Comparison of ENCODE assay signal across 1 cellular context in the genomic region with DNA sequence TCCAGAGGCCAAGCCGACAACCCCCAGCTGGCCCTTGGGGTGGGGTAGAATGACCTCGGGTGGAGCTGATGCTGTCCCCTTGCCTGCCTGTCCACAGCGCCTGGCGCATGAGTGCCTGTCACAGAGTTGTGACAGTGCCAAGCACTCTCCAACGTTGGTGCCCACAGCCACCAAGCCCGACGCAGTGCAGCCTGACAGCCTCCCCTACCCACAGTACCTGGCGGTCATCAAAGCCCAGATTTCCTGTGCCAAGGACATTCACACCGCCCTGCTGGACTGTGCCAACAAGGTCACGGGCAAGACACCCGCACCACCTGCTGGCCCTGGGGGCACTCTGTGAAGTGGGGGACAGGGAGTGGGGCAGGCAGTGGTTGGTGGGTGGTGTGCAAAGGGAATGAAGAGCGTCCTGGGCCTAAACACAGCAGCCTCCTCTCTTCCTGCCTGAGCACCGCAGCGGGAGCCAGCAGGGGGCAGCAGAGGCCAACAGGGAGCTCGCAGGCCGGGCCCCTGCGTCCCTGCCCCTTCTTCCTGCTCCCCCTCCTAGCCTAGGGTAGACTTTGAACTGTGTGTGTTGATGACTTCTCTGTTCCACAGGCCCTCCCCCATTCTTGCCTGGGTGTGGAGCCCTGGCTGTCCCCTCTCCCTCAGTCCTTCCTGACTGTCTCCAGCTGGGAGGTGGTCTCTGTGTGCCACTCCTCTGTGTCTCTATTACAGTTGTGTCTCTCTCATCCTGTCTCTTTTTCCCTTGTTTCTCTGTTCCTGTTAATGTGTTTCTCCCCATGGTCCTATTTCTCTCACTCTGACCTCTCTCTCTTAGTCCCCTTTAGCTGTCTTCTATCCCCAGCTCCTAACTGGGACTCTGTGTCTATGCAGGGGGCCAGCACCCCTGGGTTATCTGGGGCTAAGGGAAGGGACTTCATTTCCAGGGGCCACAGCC.
TF ChIP-seq lines count a peak whose summit lies in the region.

No MANE protein-coding gene starts in this region.

TF ChIP-seq in SK-N-SH, 30 proteins besides CTCF, POLR2A, EP300 and RAD21:
- TF ChIP-seq NRF1 (IDR thresholded peaks at IDR 0.05; ENCODE audit: low read depth, low read length) = peak; percentile 15; the same call in 1 of the 2 replicates
- TF ChIP-seq, protein P1, sequence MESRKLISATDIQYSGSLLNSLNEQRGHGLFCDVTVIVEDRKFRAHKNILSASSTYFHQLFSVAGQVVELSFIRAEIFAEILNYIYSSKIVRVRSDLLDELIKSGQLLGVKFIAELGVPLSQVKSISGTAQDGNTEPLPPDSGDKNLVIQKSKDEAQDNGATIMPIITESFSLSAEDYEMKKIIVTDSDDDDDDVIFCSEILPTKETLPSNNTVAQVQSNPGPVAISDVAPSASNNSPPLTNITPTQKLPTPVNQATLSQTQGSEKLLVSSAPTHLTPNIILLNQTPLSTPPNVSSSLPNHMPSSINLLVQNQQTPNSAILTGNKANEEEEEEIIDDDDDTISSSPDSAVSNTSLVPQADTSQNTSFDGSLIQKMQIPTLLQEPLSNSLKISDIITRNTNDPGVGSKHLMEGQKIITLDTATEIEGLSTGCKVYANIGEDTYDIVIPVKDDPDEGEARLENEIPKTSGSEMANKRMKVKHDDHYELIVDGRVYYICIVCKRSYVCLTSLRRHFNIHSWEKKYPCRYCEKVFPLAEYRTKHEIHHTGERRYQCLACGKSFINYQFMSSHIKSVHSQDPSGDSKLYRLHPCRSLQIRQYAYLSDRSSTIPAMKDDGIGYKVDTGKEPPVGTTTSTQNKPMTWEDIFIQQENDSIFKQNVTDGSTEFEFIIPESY (IDR thresholded peaks at IDR 0.05; ENCODE audit: borderline replicate concordance, low read depth) = no peak
- peak; percentile 98 for TF ChIP-seq SMC3 (IDR thresholded peaks at IDR 0.05; ENCODE audit: low read depth, low read length)
- TF ChIP-seq CHD2 (IDR thresholded peaks at IDR 0.05; ENCODE audit: low read length, partially characterized antibody) = no peak
- no peak for TF ChIP-seq YY1 (IDR thresholded peaks at IDR 0.05; ENCODE audit: low read depth)
- no peak for TF ChIP-seq RXRA (IDR thresholded peaks at IDR 0.05; ENCODE audit: borderline replicate concordance, low read depth)
- 0 out of 2 replicates have a peak, but pooled peaks have one; percentile 22 for TF ChIP-seq POLR2AphosphoS5 (IDR thresholded peaks at IDR 0.05; ENCODE audit: low read depth, low read length)
- peak; percentile 54; the same call in 1 of the 2 replicates for TF ChIP-seq SIN3A (IDR thresholded peaks at IDR 0.05; ENCODE audit: borderline replicate concordance, low read depth, low read length)
TF ChIP-seq in SK-N-SH: peak in this region for 4.
